Comparison of ENCODE assay signal across 8 cellular contexts in the genomic region with DNA sequence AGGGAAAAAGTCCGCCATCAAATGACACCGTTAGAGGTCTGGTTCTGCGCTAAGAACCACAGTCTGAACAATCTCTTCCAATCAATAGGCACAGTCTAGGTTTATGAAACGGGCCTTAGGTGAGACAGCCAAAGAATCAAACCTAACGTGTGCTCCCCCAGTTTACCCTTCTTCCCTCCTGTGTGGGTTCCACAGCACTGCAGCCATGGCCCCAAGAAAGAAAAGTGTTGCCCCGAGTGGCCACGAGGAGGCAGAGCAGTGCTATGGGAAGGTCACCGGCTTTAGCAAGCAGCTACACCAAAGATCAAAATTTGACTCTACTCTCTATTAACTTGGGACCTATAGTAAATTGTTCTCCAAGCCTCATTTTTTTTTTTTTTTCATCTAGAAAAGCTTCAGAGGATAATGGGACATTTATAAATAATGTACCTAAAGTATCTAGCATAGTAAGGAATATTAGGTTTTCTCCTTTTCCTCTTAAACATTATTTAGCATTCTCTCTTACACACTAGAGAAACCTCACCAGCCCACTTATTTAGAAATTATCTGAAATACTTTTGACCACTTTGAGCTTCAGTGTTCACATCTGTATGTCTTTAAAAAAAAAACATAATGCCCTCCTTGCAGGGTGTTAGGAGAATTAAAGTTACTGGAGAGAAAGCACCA.
DNase-seq lines count a peak whose midpoint lies in the region; ATAC-seq, FAIRE-seq and TF ChIP-seq lines count a peak whose summit lies in the region.

No MANE protein-coding gene starts in this region.

- H3K4me1 ChIP-seq in GM12878 (ENCODE audit: control insufficient read depth, insufficient read depth, low read length), result peaks cover 2% of the 10 kb centered on the region; the same call in 1 of the 2 replicates

- SMC1A ChIA-PET in GM12878 (lab: Charles Lee; ENCODE audit: uncharacterized antibody, unreplicated experiment), result interaction anchor here (0.6 to 3.5 kb wide), 39 partner anchors 8 to 905 kb away, joined by 3 to 28 read pairs (median 4); a partner anchor contains a TSS

- BruUV-seq in GM12878 (replicated peaks; lab: Mats Ljungman, UMichigan), result no TSS peak

- no peak overlapping the region for H3K27ac ChIP-seq in GM12878 (ENCODE audit: control insufficient read depth, insufficient read depth)

- peak; percentile 53 for DNase-seq in EL
- peak; percentile 16 for DNase-seq in T-helper 9 cell
- peak; percentile 24 for DNase-seq in GM12878 (ENCODE audit: low read depth, low spot score)
- peak; percentile 63 for DNase-seq in inferior parietal cortex (ENCODE audit: extremely low spot score)
- peak; percentile 4 to 42 (median 36) for DNase-seq in stimulated activated CD4-positive, alpha-beta T cell treated with anti-CD3 and anti-CD28 coated beads, Interleukin-1b, Interleukin-23, amount 100 ng/mL, for 24 hours (ENCODE audit: low read depth in 4 of 4, low spot score in 1 of 4)
- DNase-seq in NCI-H1048 (lab: John Stamatoyannopoulos, UW), result no peak

- in situ Hi-C loops in GM12878 (cut with MboI), result loop anchor here (5.0 kb wide), 1 partner anchor 383 kb away; no protein-coding TSS in a partner anchor

- no peaks in the 10 kb centered on the region for H4K20me1 ChIP-seq in GM12878 (ENCODE audit: control insufficient read depth, insufficient read depth)

- CTCF ChIA-PET in GM12878 (lab: Yijun Ruan, JAX), result interaction anchor here (0.5 to 4.4 kb wide), 60 partner anchors 8 to 1145 kb away, joined by 3 to 38 read pairs (median 4); a partner anchor contains a TSS

- ATAC-seq in GM21576 (IDR thresholded peaks at IDR 0.05; ENCODE audit: unreplicated experiment), result peak; percentile 66
- peak; percentile 98 for ATAC-seq in GM12878

- POLR2A ChIA-PET in GM12878 (lab: Charles Lee), result interaction anchor here (0.7 to 1.0 kb wide), 3 partner anchors 8 to 105 kb away, joined by 5 to 9 read pairs (median 6); no protein-coding TSS in a partner anchor

- TF ChIP-seq EP300 in GM12878 (IDR thresholded peaks at IDR 0.05; ENCODE audit: borderline replicate concordance in 1 of 2, control insufficient read depth in 1 of 2, low read depth in 2 of 2, low read length in 2 of 2), result no peak

- intact Hi-C loops in GM12878 (cut with micrococcal nuclease; ENCODE audit: unreplicated experiment), result loop anchor here (2.0 to 5.0 kb wide), 5 partner anchors 154 to 382 kb away; a partner anchor contains a TSS

- no peak overlapping the region for H3K9ac ChIP-seq in GM12878 (ENCODE audit: control insufficient read depth, insufficient read depth, low read length)

- RAD21 ChIA-PET in GM12878 (lab: Charles Lee; ENCODE audit: unreplicated experiment), result interaction anchor here (0.5 to 4.3 kb wide), 33 partner anchors 8 to 918 kb away, joined by 3 to 64 read pairs (median 4); a partner anchor contains a TSS

- no peak overlapping the region for H2AFZ ChIP-seq in GM12878 (ENCODE audit: control insufficient read depth, low read depth, low read length)

- H3K4me2 ChIP-seq in GM12878 (ENCODE audit: control insufficient read depth, insufficient read depth), result no peak overlapping the region

- H3K27me3 ChIP-seq in GM12878 (replicated peaks in 1 of 2; ENCODE audit: control insufficient read depth in 2 of 2, insufficient read depth in 2 of 2, low read length in 1 of 2), result no peaks in the 10 kb centered on the region

- H3K79me2 ChIP-seq in GM12878 (ENCODE audit: control insufficient read depth, insufficient read depth, low read length), result no peaks in the 10 kb centered on the region

- TF ChIP-seq CTCF in LNCAP (IDR thresholded peaks at IDR 0.05) (peak; percentile 89), GM12878 (IDR thresholded peaks at IDR 0.05 in 2 of 3, conservative IDR thresholded peaks at IDR 0.05 in 1 of 3; ENCODE audit: control insufficient read depth in 2 of 3, extremely low read depth in 1 of 3, insufficient read depth in 1 of 3, low read depth in 3 of 3, low read length in 3 of 3) (peak; percentile 88 to 89 (median 88))

- 56% methylated on average over 8 of the region's 8 CpGs for WGBS in GM12878 (ENCODE audit: insufficient coverage, insufficient replicate concordance, low lambda C conversion rate, missing lambda C conversion rate)

- no peak for FAIRE-seq in GM12878 (lab: Jason Lieb, UNC)

- peak; percentile 96 for TF ChIP-seq RAD21 in GM12878 (IDR thresholded peaks at IDR 0.05; ENCODE audit: insufficient read depth, low read depth, low read length)

- no peaks in the 10 kb centered on the region for H3K9me3 ChIP-seq in GM12878 (replicated peaks; ENCODE audit: control insufficient read depth, insufficient read depth, low read length)

- TF ChIP-seq POLR2A in GM12878 (IDR thresholded peaks at IDR 0.05; ENCODE audit: low read depth, low read length), result no peak

- H3K36me3 ChIP-seq in GM12878 (ENCODE audit: control insufficient read depth in 2 of 2, insufficient read depth in 2 of 2, low read length in 1 of 2), result peaks cover 8 to 9% of the 10 kb centered on the region in 2 experiments

- H3K4me3 ChIP-seq in GM12878, result no peak overlapping the region

TF ChIP-seq in GM12878, 131 proteins besides CTCF, POLR2A, EP300 and RAD21:
- TF ChIP-seq BACH1 (IDR thresholded peaks at IDR 0.05; ENCODE audit: borderline replicate concordance) (0 out of 2 replicates have a peak, but pooled peaks have one; percentile 22), EED (IDR thresholded peaks at IDR 0.05; ENCODE audit: low read depth) (no peak), SMARCA5 (IDR thresholded peaks at IDR 0.05) (0 out of 2 replicates have a peak, but pooled peaks have one; percentile 21), YY1 (IDR thresholded peaks at IDR 0.05; ENCODE audit: low read depth, low read length) (peak; percentile 84), FOXM1 (IDR thresholded peaks at IDR 0.05; ENCODE audit: low read depth, low read length) (0 out of 2 replicates have a peak, but pooled peaks have one; percentile 18), SMC3 (IDR thresholded peaks at IDR 0.05; ENCODE audit: borderline replicate concordance, low read length) (peak; percentile 89), MYC (IDR thresholded peaks at IDR 0.05; ENCODE audit: insufficient read depth, insufficient read length, insufficient replicate concordance, low read length, severe bottlenecking) (no peak), IRF4 (IDR thresholded peaks at IDR 0.05; ENCODE audit: low read depth, low read length) (no peak), RB1 (IDR thresholded peaks at IDR 0.05; ENCODE audit: borderline replicate concordance) (0 out of 2 replicates have a peak, but pooled peaks have one; percentile 36)
- TF ChIP-seq, protein P1, sequence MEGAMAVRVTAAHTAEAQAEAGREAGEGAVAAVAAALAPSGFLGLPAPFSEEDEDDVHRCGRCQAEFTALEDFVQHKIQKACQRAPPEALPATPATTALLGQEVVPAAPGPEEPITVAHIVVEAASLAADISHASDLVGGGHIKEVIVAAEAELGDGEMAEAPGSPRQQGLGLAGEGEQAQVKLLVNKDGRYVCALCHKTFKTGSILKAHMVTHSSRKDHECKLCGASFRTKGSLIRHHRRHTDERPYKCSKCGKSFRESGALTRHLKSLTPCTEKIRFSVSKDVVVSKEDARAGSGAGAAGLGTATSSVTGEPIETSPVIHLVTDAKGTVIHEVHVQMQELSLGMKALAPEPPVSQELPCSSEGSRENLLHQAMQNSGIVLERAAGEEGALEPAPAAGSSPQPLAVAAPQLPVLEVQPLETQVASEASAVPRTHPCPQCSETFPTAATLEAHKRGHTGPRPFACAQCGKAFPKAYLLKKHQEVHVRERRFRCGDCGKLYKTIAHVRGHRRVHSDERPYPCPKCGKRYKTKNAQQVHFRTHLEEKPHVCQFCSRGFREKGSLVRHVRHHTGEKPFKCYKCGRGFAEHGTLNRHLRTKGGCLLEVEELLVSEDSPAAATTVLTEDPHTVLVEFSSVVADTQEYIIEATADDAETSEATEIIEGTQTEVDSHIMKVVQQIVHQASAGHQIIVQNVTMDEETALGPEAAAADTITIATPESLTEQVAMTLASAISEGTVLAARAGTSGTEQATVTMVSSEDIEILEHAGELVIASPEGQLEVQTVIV (IDR thresholded peaks at IDR 0.05; ENCODE audit: borderline replicate concordance, partially characterized antibody), result no peak
- TF ChIP-seq, protein P2, sequence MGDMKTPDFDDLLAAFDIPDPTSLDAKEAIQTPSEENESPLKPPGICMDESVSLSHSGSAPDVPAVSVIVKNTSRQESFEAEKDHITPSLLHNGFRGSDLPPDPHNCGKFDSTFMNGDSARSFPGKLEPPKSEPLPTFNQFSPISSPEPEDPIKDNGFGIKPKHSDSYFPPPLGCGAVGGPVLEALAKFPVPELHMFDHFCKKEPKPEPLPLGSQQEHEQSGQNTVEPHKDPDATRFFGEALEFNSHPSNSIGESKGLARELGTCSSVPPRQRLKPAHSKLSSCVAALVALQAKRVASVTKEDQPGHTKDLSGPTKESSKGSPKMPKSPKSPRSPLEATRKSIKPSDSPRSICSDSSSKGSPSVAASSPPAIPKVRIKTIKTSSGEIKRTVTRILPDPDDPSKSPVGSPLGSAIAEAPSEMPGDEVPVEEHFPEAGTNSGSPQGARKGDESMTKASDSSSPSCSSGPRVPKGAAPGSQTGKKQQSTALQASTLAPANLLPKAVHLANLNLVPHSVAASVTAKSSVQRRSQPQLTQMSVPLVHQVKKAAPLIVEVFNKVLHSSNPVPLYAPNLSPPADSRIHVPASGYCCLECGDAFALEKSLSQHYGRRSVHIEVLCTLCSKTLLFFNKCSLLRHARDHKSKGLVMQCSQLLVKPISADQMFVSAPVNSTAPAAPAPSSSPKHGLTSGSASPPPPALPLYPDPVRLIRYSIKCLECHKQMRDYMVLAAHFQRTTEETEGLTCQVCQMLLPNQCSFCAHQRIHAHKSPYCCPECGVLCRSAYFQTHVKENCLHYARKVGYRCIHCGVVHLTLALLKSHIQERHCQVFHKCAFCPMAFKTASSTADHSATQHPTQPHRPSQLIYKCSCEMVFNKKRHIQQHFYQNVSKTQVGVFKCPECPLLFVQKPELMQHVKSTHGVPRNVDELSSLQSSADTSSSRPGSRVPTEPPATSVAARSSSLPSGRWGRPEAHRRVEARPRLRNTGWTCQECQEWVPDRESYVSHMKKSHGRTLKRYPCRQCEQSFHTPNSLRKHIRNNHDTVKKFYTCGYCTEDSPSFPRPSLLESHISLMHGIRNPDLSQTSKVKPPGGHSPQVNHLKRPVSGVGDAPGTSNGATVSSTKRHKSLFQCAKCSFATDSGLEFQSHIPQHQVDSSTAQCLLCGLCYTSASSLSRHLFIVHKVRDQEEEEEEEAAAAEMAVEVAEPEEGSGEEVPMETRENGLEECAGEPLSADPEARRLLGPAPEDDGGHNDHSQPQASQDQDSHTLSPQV (IDR thresholded peaks at IDR 0.05), result no peak
TF ChIP-seq in GM12878: peak in this region for 6.
